ENCODE assay signal across 14 cellular contexts in the genomic region with DNA sequence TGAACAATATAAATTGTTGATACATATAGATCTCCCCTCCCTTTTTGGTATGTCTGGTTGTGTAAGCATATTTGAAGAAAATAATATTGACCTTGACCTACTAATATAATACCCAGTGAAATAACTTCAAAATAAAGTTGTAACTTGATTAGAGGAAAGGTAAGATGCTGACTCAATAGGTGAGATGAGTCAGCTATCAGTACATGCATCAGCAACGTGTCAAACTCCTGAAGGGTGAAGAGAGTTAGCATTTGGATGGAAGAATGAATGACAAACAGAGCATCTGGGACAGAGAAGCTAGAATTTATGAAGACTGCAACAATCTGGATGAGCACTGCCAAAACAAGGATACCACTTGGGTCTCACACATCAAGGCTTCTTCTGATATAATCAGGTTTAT.
DNase-seq lines count a peak whose midpoint lies in the region; ATAC-seq, FAIRE-seq and TF ChIP-seq lines count a peak whose summit lies in the region.
"Had no signal": no experiment of that assay in that cellular context is flagged by ENCODE, and none has a peak within 500 bp of the region (broad histone marks: within the 10 kb centered on the region; RNA-seq: fewer than 3 reads in every experiment).

No MANE protein-coding gene starts in this region.

- no peaks in the 10 kb centered on the region for H3K27me3 ChIP-seq in Peyer's patch
- H3K27me3 ChIP-seq: adrenal gland, BE2C, esophagus squamous epithelium had no signal

- FAIRE-seq in A549 (lab: Jason Lieb, UNC) (no peak), GM12891 (lab: Jason Lieb, UNC) (peak; percentile 91), RCC 7860 (lab: Jason Lieb, UNC) (no peak)

- TF ChIP-seq CTCF in A549 (IDR thresholded peaks at IDR 0.05), result no peak
- TF ChIP-seq CTCF in epithelial cell of esophagus (IDR thresholded peaks at IDR 0.05; ENCODE audit: insufficient read depth, low read depth, low read length, missing control alignments), result no peak
- no peak for TF ChIP-seq CTCF in Peyer's patch (IDR thresholded peaks at IDR 0.05)

- no peak for TF ChIP-seq EP300 in A549 (IDR thresholded peaks at IDR 0.05)

- peak in 1 of 2 experiments; percentile 33 for DNase-seq in A549 (ENCODE audit: low read depth in 1 of 2, low spot score in 1 of 2)
- DNase-seq in GM12891 (ENCODE audit: insufficient read length, low spot score), result no peak
- DNase-seq in M059J (ENCODE audit: low read depth), result peak; percentile 43
- peak; percentile 84 for DNase-seq in epithelial cell of esophagus (ENCODE audit: low read depth)
- DNase-seq in NOMO-1 (lab: John Stamatoyannopoulos, UW; ENCODE audit: unreplicated experiment in 2 of 2), result no peak
- no peak for DNase-seq in RCC 7860 (ENCODE audit: low spot score)
- DNase-seq in hepatic stellate cell (ENCODE audit: low spot score), result no peak
- DNase-seq in Peyer's patch, result no peak
- DNase-seq: adrenal gland, BE2C, esophagus squamous epithelium, NCI-H1105 treated with DMSO at 0.1 percent for 48 hours, NCI-H524 had no signal

- H3K4me3 ChIP-seq in A549 (no peak overlapping the region), epithelial cell of esophagus (ENCODE audit: low read length) (no peak overlapping the region), Peyer's patch (no peak overlapping the region)
- H3K4me3 ChIP-seq: adrenal gland, esophagus squamous epithelium, lung had no signal

- CTCF ChIA-PET in A549 (lab: Yijun Ruan, JAX), result no interaction called here

- no peak for TF ChIP-seq RAD21 in A549 (conservative IDR thresholded peaks at IDR 0.05 in 1 of 2, IDR thresholded peaks at IDR 0.05 in 1 of 2)

- H3K4me2 ChIP-seq in A549, result peak overlapping the region; percentile 43

- H3K27ac ChIP-seq in A549 (no peak overlapping the region; a peak in 1 of 6 replicates), Peyer's patch (no peak overlapping the region)
- H3K27ac ChIP-seq: adrenal gland, esophagus squamous epithelium had no signal

- ATAC-seq in A549, result no peak

- WGBS in A549 (ENCODE audit: missing lambda C conversion rate), result 0% methylated on average over 1 of the region's 1 CpG

- TF ChIP-seq POLR2A in A549 (IDR thresholded peaks at IDR 0.05; ENCODE audit: low read length) (no peak), GM12891 (IDR thresholded peaks at IDR 0.05; ENCODE audit: low read depth, low read length) (no peak), Peyer's patch (IDR thresholded peaks at IDR 0.05) (no peak)

- POLR2A ChIA-PET in A549 (lab: Yijun Ruan, JAX), result no interaction called here

- H3K4me1 ChIP-seq in A549, result peaks cover 59% of the 10 kb centered on the region
- H3K4me1 ChIP-seq in Peyer's patch, result peaks cover 0 to 21% (median 8%) of the 10 kb centered on the region in 4 donors

- no peaks in the 10 kb centered on the region for H3K36me3 ChIP-seq in Peyer's patch
- H3K36me3 ChIP-seq: adrenal gland, BE2C, esophagus squamous epithelium had no signal

- no peaks in the 10 kb centered on the region for H3K9me3 ChIP-seq in A549
- no peaks in the 10 kb centered on the region for H3K9me3 ChIP-seq in Peyer's patch
- H3K9me3 ChIP-seq: adrenal gland, BE2C, esophagus squamous epithelium had no signal

TF ChIP-seq in A549, 52 proteins besides CTCF, POLR2A, EP300 and RAD21:
- peak; percentile 72 for TF ChIP-seq MAFK (IDR thresholded peaks at IDR 0.05; ENCODE audit: partially characterized antibody)
- peak; percentile 16; the same call in 1 of the 2 replicates for TF ChIP-seq GATA3 (IDR thresholded peaks at IDR 0.05; ENCODE audit: borderline replicate concordance)
- TF ChIP-seq KDM5A (IDR thresholded peaks at IDR 0.05), result no peak
- TF ChIP-seq, protein P1, sequence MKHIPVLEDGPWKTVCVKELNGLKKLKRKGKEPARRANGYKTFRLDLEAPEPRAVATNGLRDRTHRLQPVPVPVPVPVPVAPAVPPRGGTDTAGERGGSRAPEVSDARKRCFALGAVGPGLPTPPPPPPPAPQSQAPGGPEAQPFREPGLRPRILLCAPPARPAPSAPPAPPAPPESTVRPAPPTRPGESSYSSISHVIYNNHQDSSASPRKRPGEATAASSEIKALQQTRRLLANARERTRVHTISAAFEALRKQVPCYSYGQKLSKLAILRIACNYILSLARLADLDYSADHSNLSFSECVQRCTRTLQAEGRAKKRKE (CRISPR knock-in tag; IDR thresholded peaks at IDR 0.05; ENCODE audit: low read depth), result no peak
- no peak for TF ChIP-seq SMC3 (IDR thresholded peaks at IDR 0.05)
- 0 out of 2 replicates have a peak, but pooled peaks have one; percentile 18 for TF ChIP-seq FOSL2 (IDR thresholded peaks at IDR 0.05)
- TF ChIP-seq FOSL2 (CRISPR knock-in tag; IDR thresholded peaks at IDR 0.05), result peak; percentile 68

TF ChIP-seq in GM12891, 5 proteins besides CTCF, POLR2A, EP300 and RAD21:
- no peak for TF ChIP-seq POLR2AphosphoS5 (IDR thresholded peaks at IDR 0.05; ENCODE audit: low read depth, low read length)
- TF ChIP-seq PAX5 (IDR thresholded peaks at IDR 0.05; ENCODE audit: insufficient read depth, low read length, severe bottlenecking), result no peak
- TF ChIP-seq TAF1 (IDR thresholded peaks at IDR 0.05; ENCODE audit: low read depth, low read length), result no peak
- TF ChIP-seq SPI1 (IDR thresholded peaks at IDR 0.05; ENCODE audit: low read depth, low read length), result no peak
- TF ChIP-seq POU2F2 (IDR thresholded peaks at IDR 0.05; ENCODE audit: low read depth, low read length), result no peak

Comparison
In these comparisons a context has a peak if more than half of its experiments do, and no peak if none do; other contexts are left out.
1. DNase-seq: peak in M059J (single experiment) and epithelial cell of esophagus (single experiment); none in GM12891 (single experiment), NOMO-1 (0 of 2), RCC 7860 (single experiment), hepatic stellate cell (single experiment) and Peyer's patch (0 of 3).